ENCODE assay signal across 1 cellular context in the genomic region with DNA sequence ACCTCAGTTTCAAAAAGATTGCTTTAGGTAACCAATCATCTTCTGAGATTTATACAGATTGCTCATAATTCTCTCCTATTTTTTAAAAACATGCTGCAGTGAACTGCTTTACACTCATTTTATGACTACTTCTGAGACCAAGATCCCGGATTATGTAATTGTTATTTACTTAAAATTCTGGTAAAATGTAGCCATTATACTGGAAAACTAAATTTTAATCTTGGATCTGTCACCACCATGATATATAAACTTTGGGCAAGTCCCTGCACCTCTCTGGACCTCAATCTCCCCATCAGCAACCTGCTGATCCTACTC.
TF ChIP-seq lines count a peak whose summit lies in the region.

No MANE protein-coding gene starts in this region.

TF ChIP-seq in endothelial cell of umbilical vein, 7 proteins besides CTCF, POLR2A, EP300 and RAD21:
- TF ChIP-seq, protein P1, sequence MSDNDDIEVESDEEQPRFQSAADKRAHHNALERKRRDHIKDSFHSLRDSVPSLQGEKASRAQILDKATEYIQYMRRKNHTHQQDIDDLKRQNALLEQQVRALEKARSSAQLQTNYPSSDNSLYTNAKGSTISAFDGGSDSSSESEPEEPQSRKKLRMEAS (IDR thresholded peaks at IDR 0.05; ENCODE audit: insufficient read depth, insufficient read length) = no peak
- no peak for TF ChIP-seq GATA2 (IDR thresholded peaks at IDR 0.05; ENCODE audit: insufficient read depth, insufficient read length, low read depth, low read length)
- no peak for TF ChIP-seq POLR2AphosphoS5 (IDR thresholded peaks at IDR 0.05; ENCODE audit: insufficient read depth, low read depth, low read length)
- TF ChIP-seq FOS (IDR thresholded peaks at IDR 0.05; ENCODE audit: borderline replicate concordance, insufficient read depth, low read length) = no peak
- TF ChIP-seq JUN (IDR thresholded peaks at IDR 0.05; ENCODE audit: borderline replicate concordance, insufficient read depth, insufficient read length, low read depth) = no peak
- TF ChIP-seq MYC (IDR thresholded peaks at IDR 0.05; ENCODE audit: low read depth, low read length) = no peak
- no peak for TF ChIP-seq EZH2 (IDR thresholded peaks at IDR 0.05; ENCODE audit: borderline replicate concordance, low read depth, low read length, severe bottlenecking)
